8 cellular contexts compared by ENCODE assay signal in the genomic region with DNA sequence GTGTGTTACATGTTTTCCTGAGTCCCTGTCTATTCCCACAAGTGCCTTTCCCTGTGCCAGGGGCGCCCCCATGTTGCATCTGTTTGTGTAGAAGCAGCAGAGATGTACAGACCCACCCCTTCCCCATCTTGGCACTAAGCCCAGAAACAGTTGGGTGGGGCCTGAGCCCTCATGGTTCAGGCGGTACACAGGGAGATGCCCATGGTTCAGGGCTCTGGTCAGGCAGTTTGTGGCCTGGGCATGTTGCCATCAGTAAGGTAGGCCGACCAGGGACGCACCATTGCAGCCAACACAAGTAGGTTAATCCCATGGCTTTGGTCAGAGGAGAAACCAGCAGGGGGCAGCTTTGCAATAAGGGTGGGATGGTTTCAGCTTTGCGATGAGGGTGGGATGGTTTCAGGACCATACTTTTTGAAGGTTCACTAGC. TPM values are rescaled to one million over a fixed set of nuclear protein-coding genes. Genes with fewer than 3 reads are reported as not detected.
DNase-seq lines count a peak whose midpoint lies in the region; ATAC-seq and TF ChIP-seq lines count a peak whose summit lies in the region.

No MANE protein-coding gene starts in this region.

- no peaks in the 10 kb centered on the region for H3K36me3 Mint-ChIP-seq in natural killer cell treated with Interleukin-12 subunit alpha and Interleukin-12 subunit beta and Interleukin-15 and Interleukin-18, amount 100 ng/mL, for 72 hours
- no peaks in the 10 kb centered on the region for H3K36me3 Mint-ChIP-seq in natural killer cell
- no peaks in the 10 kb centered on the region for H3K36me3 Mint-ChIP-seq in stimulated activated effector memory CD8-positive, alpha-beta T cell treated with anti-CD3 and anti-CD28 coated beads, Interleukin-12 subunit alpha, Interleukin-12 subunit beta, amount 100 ng/mL, for 72 hours

- H3K9me3 Mint-ChIP-seq in natural killer cell treated with Interleukin-12 subunit alpha and Interleukin-12 subunit beta and Interleukin-15 and Interleukin-18, amount 100 ng/mL, for 72 hours = no peaks in the 10 kb centered on the region
- H3K9me3 Mint-ChIP-seq in natural killer cell = no peaks in the 10 kb centered on the region
- no peaks in the 10 kb centered on the region for H3K9me3 Mint-ChIP-seq in stimulated activated effector memory CD8-positive, alpha-beta T cell treated with anti-CD3 and anti-CD28 coated beads, Interleukin-12 subunit alpha, Interleukin-12 subunit beta, amount 100 ng/mL, for 72 hours

- H3K27ac ChIP-seq in cingulate gyrus (ENCODE audit: low read depth, low read length) = peak overlapping the region; percentile 42
- H3K27ac ChIP-seq in effector memory CD4-positive, alpha-beta T cell (ENCODE audit: insufficient read depth, low read length, poor library complexity, severe bottlenecking) = no peak overlapping the region

- H3K27me3 Mint-ChIP-seq in natural killer cell treated with Interleukin-12 subunit alpha and Interleukin-12 subunit beta and Interleukin-15 and Interleukin-18, amount 100 ng/mL, for 72 hours = peaks cover 0 to 3% of the 10 kb centered on the region in 2 donors
- peaks cover 0 to 8% of the 10 kb centered on the region in 2 donors for H3K27me3 Mint-ChIP-seq in natural killer cell (ENCODE audit: low read depth in 2 of 2)

- no peak for ATAC-seq in natural killer cell treated with Interleukin-12 subunit alpha and Interleukin-12 subunit beta and Interleukin-15 and Interleukin-18, amount 100 ng/mL, for 72 hours
- ATAC-seq in natural killer cell (no peak), HG02884 (IDR thresholded peaks at IDR 0.05; ENCODE audit: unreplicated experiment) (no peak), GM19452 (IDR thresholded peaks at IDR 0.05; ENCODE audit: unreplicated experiment) (no peak)
- ATAC-seq in stimulated activated effector memory CD8-positive, alpha-beta T cell treated with anti-CD3 and anti-CD28 coated beads, Interleukin-12 subunit alpha, Interleukin-12 subunit beta, amount 100 ng/mL, for 72 hours = no peak

- DNase-seq in natural killer cell treated with Interleukin-12 subunit alpha and Interleukin-12 subunit beta and Interleukin-15 and Interleukin-18, amount 100 ng/mL, for 72 hours (ENCODE audit: low spot score) = no peak
- DNase-seq in natural killer cell = no peak
- peak; percentile 40 to 72 for DNase-seq in NCI-H446 (lab: John Stamatoyannopoulos, UW)
- DNase-seq in stimulated activated effector memory CD8-positive, alpha-beta T cell treated with anti-CD3 and anti-CD28 coated beads, Interleukin-12 subunit alpha, Interleukin-12 subunit beta, amount 100 ng/mL, for 72 hours (ENCODE audit: low spot score in 2 of 2) = no peak
- DNase-seq in effector memory CD4-positive, alpha-beta T cell = no peak

- H3K9me3 ChIP-seq in effector memory CD4-positive, alpha-beta T cell (ENCODE audit: control insufficient read depth, low read length) = no peaks in the 10 kb centered on the region

- peaks cover 47% of the 10 kb centered on the region for H3K4me1 ChIP-seq in effector memory CD4-positive, alpha-beta T cell (ENCODE audit: control insufficient read depth, insufficient read depth, low read length, poor library complexity, severe bottlenecking)

- H3K36me3 ChIP-seq in effector memory CD4-positive, alpha-beta T cell (ENCODE audit: control insufficient read depth, insufficient read depth, low read length) = no peaks in the 10 kb centered on the region

- H3K27ac Mint-ChIP-seq in natural killer cell treated with Interleukin-12 subunit alpha and Interleukin-12 subunit beta and Interleukin-15 and Interleukin-18, amount 100 ng/mL, for 72 hours = no peak overlapping the region
- no peak overlapping the region for H3K27ac Mint-ChIP-seq in natural killer cell
- H3K27ac Mint-ChIP-seq in stimulated activated effector memory CD8-positive, alpha-beta T cell treated with anti-CD3 and anti-CD28 coated beads, Interleukin-12 subunit alpha, Interleukin-12 subunit beta, amount 100 ng/mL, for 72 hours = no peak overlapping the region

- TF ChIP-seq CTCF in natural killer cell (IDR thresholded peaks at IDR 0.05) = no peak

- intact Hi-C loops in natural killer cell (cut with micrococcal nuclease) = no loop called here

- peaks cover 6% of the 10 kb centered on the region for H3K27me3 ChIP-seq in effector memory CD4-positive, alpha-beta T cell (replicated peaks; ENCODE audit: control insufficient read depth, insufficient read depth, low read length, poor library complexity, severe bottlenecking)

- H3K4me3 Mint-ChIP-seq in natural killer cell treated with Interleukin-12 subunit alpha and Interleukin-12 subunit beta and Interleukin-15 and Interleukin-18, amount 100 ng/mL, for 72 hours = peak overlapping the region; percentile 72
- no peak overlapping the region for H3K4me3 Mint-ChIP-seq in natural killer cell
- H3K4me3 Mint-ChIP-seq in stimulated activated effector memory CD8-positive, alpha-beta T cell treated with anti-CD3 and anti-CD28 coated beads, Interleukin-12 subunit alpha, Interleukin-12 subunit beta, amount 100 ng/mL, for 72 hours = peak overlapping the region; percentile 62

- peaks cover 13 to 18% of the 10 kb centered on the region in 2 donors for H3K4me1 Mint-ChIP-seq in natural killer cell treated with Interleukin-12 subunit alpha and Interleukin-12 subunit beta and Interleukin-15 and Interleukin-18, amount 100 ng/mL, for 72 hours (ENCODE audit: low read depth in 2 of 2)
- peaks cover 14 to 44% of the 10 kb centered on the region in 2 donors for H3K4me1 Mint-ChIP-seq in natural killer cell
- peaks cover 39% of the 10 kb centered on the region for H3K4me1 Mint-ChIP-seq in stimulated activated effector memory CD8-positive, alpha-beta T cell treated with anti-CD3 and anti-CD28 coated beads, Interleukin-12 subunit alpha, Interleukin-12 subunit beta, amount 100 ng/mL, for 72 hours

- no peak overlapping the region for H3K4me3 ChIP-seq in effector memory CD4-positive, alpha-beta T cell (ENCODE audit: insufficient read depth, low read depth, low read length, poor library complexity, severe bottlenecking)

RNA-seq across cellular contexts. Expression of a gene that starts 0.9 kb away (rescaled TPM):
- total RNA-seq in natural killer cell treated with Interleukin-12 subunit alpha and Interleukin-12 subunit beta and Interleukin-15 and Interleukin-18, amount 100 ng/mL, for 72 hours = 1 to 10 TPM in 1 of 2 donors, not detected in 1; 1.2 TPM
- total RNA-seq in natural killer cell = 10 to 100 TPM in 2 of 3 donors, 1 to 10 TPM in 1; 7.6 to 19.9 (median 12.8) TPM

RNA-seq across cellular contexts. Expression of a gene that starts 50.8 kb away (rescaled TPM):
- not detected for total RNA-seq in natural killer cell treated with Interleukin-12 subunit alpha and Interleukin-12 subunit beta and Interleukin-15 and Interleukin-18, amount 100 ng/mL, for 72 hours
- total RNA-seq in natural killer cell = under 1 TPM in 2 of 3 donors, not detected in 1; 0.54 to 0.68 TPM

Comparison
In these comparisons a context has a peak if more than half of its experiments do, and no peak if none do; other contexts are left out.
1. DNase-seq: peak in NCI-H446 (2 of 2); none in natural killer cell treated with Interleukin-12 subunit alpha and Interleukin-12 subunit beta and Interleukin-15 and Interleukin-18, amount 100 ng/mL, for 72 hours (single experiment), natural killer cell (single experiment), stimulated activated effector memory CD8-positive, alpha-beta T cell treated with anti-CD3 and anti-CD28 coated beads, Interleukin-12 subunit alpha, Interleukin-12 subunit beta, amount 100 ng/mL, for 72 hours (0 of 2) and effector memory CD4-positive, alpha-beta T cell (0 of 3).